19 cellular contexts compared by ENCODE assay signal in the genomic region with DNA sequence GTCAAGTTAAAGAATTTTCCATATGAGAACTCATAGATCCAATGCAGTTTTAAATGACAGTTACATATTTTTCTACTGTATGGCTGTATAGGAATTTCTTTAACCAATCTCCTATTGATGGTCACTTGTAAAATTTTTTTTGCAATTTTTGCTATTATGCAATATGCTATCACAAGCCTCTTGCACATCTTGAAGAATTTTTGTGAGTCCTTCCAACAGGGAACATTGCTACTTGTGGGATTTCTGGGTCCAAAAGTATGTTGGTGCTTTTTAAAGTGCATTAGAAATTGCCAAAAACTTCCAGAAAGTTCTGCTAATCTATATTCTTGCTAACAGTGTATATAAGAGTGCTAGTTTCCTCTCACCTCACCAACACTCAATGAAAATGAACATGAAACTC.
A peak's percentile ranks its signal among the peaks of the same experiment; 100 is the strongest.
DNase-seq lines count a peak whose midpoint lies in the region; ATAC-seq and TF ChIP-seq lines count a peak whose summit lies in the region.
"Had no signal": no experiment of that assay in that cellular context is flagged by ENCODE, and none has a peak within 500 bp of the region (broad histone marks: within the 10 kb centered on the region; RNA-seq: fewer than 3 reads in every experiment).

No MANE protein-coding gene starts in this region.

- H3K4me1 Mint-ChIP-seq in natural killer cell = peaks cover 1 to 5% of the 10 kb centered on the region in 2 donors
- H3K4me1 Mint-ChIP-seq in natural killer cell treated with Interleukin-12 subunit alpha and Interleukin-12 subunit beta and Interleukin-15 and Interleukin-18, amount 100 ng/mL, for 72 hours (ENCODE audit: low read depth in 2 of 2) = peaks cover 0 to 4% of the 10 kb centered on the region in 2 donors
- H3K4me1 Mint-ChIP-seq: CD14-positive monocyte; CD4-positive, alpha-beta memory T cell had no signal

- no peaks in the 10 kb centered on the region for H3F3A ChIP-seq in smooth muscle cell (ENCODE audit: low read depth)

- H4K20me1 ChIP-seq in osteoblast (ENCODE audit: insufficient read depth, low read length) = no peaks in the 10 kb centered on the region
- H4K20me1 ChIP-seq in smooth muscle cell (ENCODE audit: low read depth) = no peaks in the 10 kb centered on the region
- H4K20me1 ChIP-seq: BLaER1 had no signal

- DNase-seq in natural killer cell = no peak
- no peak for DNase-seq in natural killer cell treated with Interleukin-12 subunit alpha and Interleukin-12 subunit beta and Interleukin-15 and Interleukin-18, amount 100 ng/mL, for 72 hours (ENCODE audit: low spot score)
- peak; percentile 11 for DNase-seq in dedifferentiated amniotic fluid mesenchymal stem cell (ENCODE audit: extremely low spot score)
- no peak for DNase-seq in osteoblast (ENCODE audit: insufficient read length, low spot score, missing footprints)
- no peak for DNase-seq in smooth muscle cell (lab: John Stamatoyannopoulos, UW; ENCODE audit: unreplicated experiment)
- DNase-seq in Ammon's horn (ENCODE audit: low spot score) = no peak
- no peak for DNase-seq in DMS114 treated with DMSO at 0.1 percent for 48 hours (lab: John Stamatoyannopoulos, UW; ENCODE audit: unreplicated experiment)
- DNase-seq: 8988T; ACHN; AML-193; CD4-positive, alpha-beta memory T cell; DND-41; EL; GM23248; KBM-7 had no signal

- peak overlapping the region; percentile 71 for H3K27ac ChIP-seq in osteoblast (ENCODE audit: low read depth, low read length)
- no peak overlapping the region for H3K27ac ChIP-seq in smooth muscle cell (ENCODE audit: low read depth)
- H3K27ac ChIP-seq: BLaER1 had no signal

- peaks cover 23% of the 10 kb centered on the region for H3K36me3 ChIP-seq in osteoblast (ENCODE audit: insufficient read depth, low read length)
- no peaks in the 10 kb centered on the region for H3K36me3 ChIP-seq in smooth muscle cell (ENCODE audit: low read depth)
- H3K36me3 ChIP-seq: BLaER1, HAP-1 had no signal

- ATAC-seq in natural killer cell = no peak
- ATAC-seq in natural killer cell treated with Interleukin-12 subunit alpha and Interleukin-12 subunit beta and Interleukin-15 and Interleukin-18, amount 100 ng/mL, for 72 hours = no peak
- ATAC-seq: GM12878 had no signal

- H3K4me3 Mint-ChIP-seq in natural killer cell = peak overlapping the region; percentile 11
- no peak overlapping the region for H3K4me3 Mint-ChIP-seq in natural killer cell treated with Interleukin-12 subunit alpha and Interleukin-12 subunit beta and Interleukin-15 and Interleukin-18, amount 100 ng/mL, for 72 hours
- H3K4me3 Mint-ChIP-seq: CD14-positive monocyte; CD4-positive, alpha-beta memory T cell had no signal

- no peak overlapping the region for H3K27ac Mint-ChIP-seq in natural killer cell
- H3K27ac Mint-ChIP-seq in natural killer cell treated with Interleukin-12 subunit alpha and Interleukin-12 subunit beta and Interleukin-15 and Interleukin-18, amount 100 ng/mL, for 72 hours = no peak overlapping the region
- H3K27ac Mint-ChIP-seq: CD14-positive monocyte; CD4-positive, alpha-beta memory T cell had no signal

- H3K4me1 ChIP-seq in osteoblast (ENCODE audit: insufficient read depth, low read length) (peaks cover 35% of the 10 kb centered on the region), smooth muscle cell (ENCODE audit: low read depth) (no peaks in the 10 kb centered on the region)
- H3K4me1 ChIP-seq: BLaER1, HAP-1 had no signal

- no peaks in the 10 kb centered on the region for H3K9me3 Mint-ChIP-seq in natural killer cell
- no peaks in the 10 kb centered on the region for H3K9me3 Mint-ChIP-seq in natural killer cell treated with Interleukin-12 subunit alpha and Interleukin-12 subunit beta and Interleukin-15 and Interleukin-18, amount 100 ng/mL, for 72 hours

- no peak overlapping the region for H3K4me3 ChIP-seq in osteoblast (ENCODE audit: insufficient read depth, low read length)
- no peak overlapping the region for H3K4me3 ChIP-seq in smooth muscle cell
- H3K4me3 ChIP-seq: BLaER1, GM12878, GM23248, HAP-1 had no signal

- peaks cover 10% of the 10 kb centered on the region for H3K79me2 ChIP-seq in osteoblast (ENCODE audit: insufficient read depth, low read length)
- H3K79me2 ChIP-seq in smooth muscle cell (ENCODE audit: low read depth) = no peaks in the 10 kb centered on the region

- TF ChIP-seq CTCF in natural killer cell (IDR thresholded peaks at IDR 0.05) (no peak), osteoblast (IDR thresholded peaks at IDR 0.05; ENCODE audit: extremely low read depth, low read depth, low read length) (no peak), smooth muscle cell (IDR thresholded peaks at IDR 0.05; ENCODE audit: borderline replicate concordance, insufficient read depth, poor library complexity, severe bottlenecking) (no peak)

- intact Hi-C loops in natural killer cell (cut with micrococcal nuclease) = no loop called here

- H3K27me3 ChIP-seq in osteoblast (ENCODE audit: insufficient read depth, low read length) (no peaks in the 10 kb centered on the region), smooth muscle cell (ENCODE audit: low read depth) (peaks cover 9% of the 10 kb centered on the region)
- H3K27me3 ChIP-seq: BLaER1 had no signal

- H3K9me3 ChIP-seq in osteoblast (ENCODE audit: low read depth, low read length) (no peaks in the 10 kb centered on the region), smooth muscle cell (replicated peaks; ENCODE audit: low read depth) (no peaks in the 10 kb centered on the region)
- H3K9me3 ChIP-seq: BLaER1, HAP-1 had no signal

- peaks cover 2 to 6% of the 10 kb centered on the region in 2 donors for H3K27me3 Mint-ChIP-seq in natural killer cell (ENCODE audit: low read depth in 2 of 2)
- H3K27me3 Mint-ChIP-seq in natural killer cell treated with Interleukin-12 subunit alpha and Interleukin-12 subunit beta and Interleukin-15 and Interleukin-18, amount 100 ng/mL, for 72 hours = peaks cover 0 to 12% of the 10 kb centered on the region in 2 donors

- H3K4me2 ChIP-seq in osteoblast (ENCODE audit: insufficient read depth, low read length) (no peak overlapping the region), smooth muscle cell (no peak overlapping the region)
- H3K4me2 ChIP-seq: BLaER1 had no signal

- H2AFZ ChIP-seq in osteoblast (ENCODE audit: low read length) = no peak overlapping the region
- no peak overlapping the region for H2AFZ ChIP-seq in smooth muscle cell (ENCODE audit: low read depth)
- H2AFZ ChIP-seq: GM23248 had no signal

- no peak overlapping the region for H3K9ac ChIP-seq in smooth muscle cell (ENCODE audit: low read depth)
- H3K9ac ChIP-seq: BLaER1, GM23248 had no signal

- H3K36me3 Mint-ChIP-seq in natural killer cell = no peaks in the 10 kb centered on the region
- H3K36me3 Mint-ChIP-seq in natural killer cell treated with Interleukin-12 subunit alpha and Interleukin-12 subunit beta and Interleukin-15 and Interleukin-18, amount 100 ng/mL, for 72 hours = no peaks in the 10 kb centered on the region
- H3K36me3 Mint-ChIP-seq: CD14-positive monocyte; CD4-positive, alpha-beta memory T cell had no signal
